Comparison of ENCODE assay signal across 9 cellular contexts in the genomic region with DNA sequence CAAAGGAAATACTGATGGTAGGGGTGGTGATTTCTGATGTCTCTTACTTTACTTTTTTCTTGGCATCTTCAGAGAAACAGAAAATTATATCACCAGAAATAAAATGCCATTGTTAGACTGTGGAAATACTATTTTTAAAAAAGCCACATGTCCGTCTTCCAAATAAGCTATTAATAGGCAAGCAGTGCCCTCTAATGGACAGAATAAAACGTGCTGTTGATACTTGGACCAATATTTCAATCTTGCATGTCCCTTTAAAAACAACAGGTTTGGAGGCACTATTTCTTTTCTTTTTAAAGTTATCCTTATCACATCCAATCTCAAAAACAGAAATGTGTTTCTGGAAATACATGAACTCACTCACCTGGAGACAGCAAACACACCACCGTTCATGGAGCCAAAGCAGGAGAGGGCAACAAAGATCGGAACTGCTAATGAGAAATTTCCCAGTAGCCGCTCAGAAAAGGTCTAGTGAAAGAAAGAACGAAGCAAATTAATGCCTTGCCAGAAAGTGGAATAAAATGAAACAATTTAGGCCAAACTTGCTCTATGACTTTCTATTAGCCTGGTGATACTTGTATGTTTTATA. TPM values are rescaled to one million over a fixed set of nuclear protein-coding genes. Genes with fewer than 3 reads are reported as not detected.
DNase-seq lines count a peak whose midpoint lies in the region; ATAC-seq, FAIRE-seq and TF ChIP-seq lines count a peak whose summit lies in the region.
"Had no signal": no experiment of that assay in that cellular context is flagged by ENCODE, and none has a peak within 500 bp of the region (broad histone marks: within the 10 kb centered on the region; RNA-seq: fewer than 3 reads in every experiment).

No MANE protein-coding gene starts in this region.

- WGBS in A549 (ENCODE audit: missing lambda C conversion rate), result 59% methylated on average over 6 of the region's 6 CpGs

- H3K9me3 ChIP-seq in A549 (no peaks in the 10 kb centered on the region), parathyroid adenoma (ENCODE audit: control insufficient read depth, low read length) (no peaks in the 10 kb centered on the region)

- peaks cover 7% of the 10 kb centered on the region for H3K36me3 Mint-ChIP-seq in T-helper 2 cell treated with Interferon-gamma antibody and Interleukin-4, amounts not matched to agents 5 μg/mL and 100 μg/mL, for 36 hours (ENCODE audit: low read depth)

- H3K4me3 ChIP-seq in A549 (no peak overlapping the region), parathyroid adenoma (ENCODE audit: low read depth, low read length) (no peak overlapping the region)

- no peak overlapping the region for H3K4me3 Mint-ChIP-seq in T-helper 2 cell treated with Interferon-gamma antibody and Interleukin-4, amounts not matched to agents 5 μg/mL and 100 μg/mL, for 36 hours

- TF ChIP-seq POLR2A in A549 (IDR thresholded peaks at IDR 0.05; ENCODE audit: low read length) (no peak), GM12892 (IDR thresholded peaks at IDR 0.05; ENCODE audit: low read depth, low read length) (no peak)

- H3K4me1 ChIP-seq in A549 (peaks cover 75% of the 10 kb centered on the region; the same call in 2 of the 3 replicates), parathyroid adenoma (no peaks in the 10 kb centered on the region)

- TF ChIP-seq RAD21 in A549 (conservative IDR thresholded peaks at IDR 0.05 in 1 of 2, IDR thresholded peaks at IDR 0.05 in 1 of 2), result peak; percentile 24 to 26; a peak in 2 of 5 replicates

- ATAC-seq in A549 (peak in 1 of 2 experiments; percentile 17; a peak in 1 of 6 replicates), HG03439 (IDR thresholded peaks at IDR 0.05; ENCODE audit: unreplicated experiment) (peak; percentile 47)

- no peak overlapping the region for H3K4me2 ChIP-seq in A549
- peak overlapping the region; percentile 39 for H3K4me2 ChIP-seq in parathyroid adenoma (ENCODE audit: low read length)

- no peaks in the 10 kb centered on the region for H3K27me3 ChIP-seq in parathyroid adenoma (ENCODE audit: control insufficient read depth, insufficient read depth, low read length)

- H3K27ac ChIP-seq in A549 (no peak overlapping the region), parathyroid adenoma (no peak overlapping the region)
- H3K27ac ChIP-seq: epithelial cell of prostate had no signal

- H3K27me3 Mint-ChIP-seq in T-helper 2 cell treated with Interferon-gamma antibody and Interleukin-4, amounts not matched to agents 5 μg/mL and 100 μg/mL, for 36 hours (ENCODE audit: low read depth), result no peaks in the 10 kb centered on the region

- TF ChIP-seq CTCF in A549 (IDR thresholded peaks at IDR 0.05) (peak; percentile 51), parathyroid adenoma (IDR thresholded peaks at IDR 0.05) (peak; percentile 46)

- TF ChIP-seq EP300 in A549 (IDR thresholded peaks at IDR 0.05), result no peak

- H3K9me3 Mint-ChIP-seq in T-helper 2 cell treated with Interferon-gamma antibody and Interleukin-4, amounts not matched to agents 5 μg/mL and 100 μg/mL, for 36 hours, result no peaks in the 10 kb centered on the region

- DNase-seq in A549 (ENCODE audit: low read depth in 1 of 2, low spot score in 1 of 2) (peak; percentile 10 to 40), GM12892 (ENCODE audit: insufficient read length) (no peak), RKO (ENCODE audit: low spot score) (peak; percentile 63), fibroblast of gingiva (ENCODE audit: low read depth) (peak; percentile 60), DMS79 (lab: John Stamatoyannopoulos, UW) (no peak)
- DNase-seq in T-helper 2 cell treated with Interferon-gamma antibody and Interleukin-4, amounts not matched to agents 5 μg/mL and 100 μg/mL, for 36 hours (ENCODE audit: low spot score), result no peak

- FAIRE-seq in A549 (lab: Jason Lieb, UNC), result no peak
- peak; percentile 64 for FAIRE-seq in GM12892 (lab: Jason Lieb, UNC)

- H3K27ac Mint-ChIP-seq in T-helper 2 cell treated with Interferon-gamma antibody and Interleukin-4, amounts not matched to agents 5 μg/mL and 100 μg/mL, for 36 hours, result no peak overlapping the region

- H2AFZ ChIP-seq in parathyroid adenoma, result no peak overlapping the region

- no peaks in the 10 kb centered on the region for H3K4me1 Mint-ChIP-seq in T-helper 2 cell treated with Interferon-gamma antibody and Interleukin-4, amounts not matched to agents 5 μg/mL and 100 μg/mL, for 36 hours (ENCODE audit: low read depth)

- no peaks in the 10 kb centered on the region for H3K36me3 ChIP-seq in parathyroid adenoma (ENCODE audit: control insufficient read depth, insufficient read depth, low read length)

- no peak overlapping the region for H3K9ac ChIP-seq in parathyroid adenoma

- POLR2A ChIA-PET in A549 (lab: Yijun Ruan, JAX), result no interaction called here

- no peaks in the 10 kb centered on the region for H3K79me2 ChIP-seq in parathyroid adenoma

- CTCF ChIA-PET in A549 (lab: Yijun Ruan, JAX), result interaction anchor here (1.4 to 1.5 kb wide), 2 partner anchors 363 to 498 kb away, joined by 4 read pairs; no protein-coding TSS in a partner anchor

TF ChIP-seq in A549, 52 proteins besides CTCF, POLR2A, EP300 and RAD21:
- TF ChIP-seq RCOR1 (IDR thresholded peaks at IDR 0.05; ENCODE audit: low read depth, low read length) (no peak), HOXA7 (CRISPR knock-in tag; IDR thresholded peaks at IDR 0.05) (no peak), CBX8 (IDR thresholded peaks at IDR 0.05) (no peak), PHF8 (IDR thresholded peaks at IDR 0.05; ENCODE audit: borderline replicate concordance, low read depth) (no peak), MYC (IDR thresholded peaks at IDR 0.05; ENCODE audit: borderline replicate concordance, low read length) (no peak)
- TF ChIP-seq, protein P1, sequence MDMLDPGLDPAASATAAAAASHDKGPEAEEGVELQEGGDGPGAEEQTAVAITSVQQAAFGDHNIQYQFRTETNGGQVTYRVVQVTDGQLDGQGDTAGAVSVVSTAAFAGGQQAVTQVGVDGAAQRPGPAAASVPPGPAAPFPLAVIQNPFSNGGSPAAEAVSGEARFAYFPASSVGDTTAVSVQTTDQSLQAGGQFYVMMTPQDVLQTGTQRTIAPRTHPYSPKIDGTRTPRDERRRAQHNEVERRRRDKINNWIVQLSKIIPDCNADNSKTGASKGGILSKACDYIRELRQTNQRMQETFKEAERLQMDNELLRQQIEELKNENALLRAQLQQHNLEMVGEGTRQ (IDR thresholded peaks at IDR 0.05), result no peak

RNA-seq across cellular contexts. Expression of gene SLC7A11, which starts 59.2 kb away (rescaled TPM):
- polyA plus RNA-seq in A549 (2011; rRNA removed), result 125 and 161 TPM in 2 replicates
- polyA plus RNA-seq in A549 (2012; cell fraction: cytosol; rRNA removed), result 16.0 and 18.3 TPM in 2 replicates
- 15.2 and 26.8 TPM in 2 replicates for polyA plus RNA-seq in A549 (2012; cell fraction: nucleus; rRNA removed)
- polyA plus RNA-seq in A549 (2017; fragmentation: RNase III; extraction: RNeasy Plus Mini Kit Qiagen cat#74134 plus additional on column Dnase treatment), result 52.0 to 53.9 TPM (median 52.4 TPM) in 3 replicates
- polyA minus RNA-seq in A549 (2011; rRNA and poly(A)+ RNA removed), result 201 and 266 TPM in 2 replicates
- polyA plus RNA-seq in GM12892 (2012; ENCODE audit: missing spikeins), result 1.5 TPM

Comparison
In these comparisons a context has a peak if more than half of its experiments do, and no peak if none do; other contexts are left out.
1. DNase-seq: peak in A549 (2 of 2), RKO (single experiment) and fibroblast of gingiva (single experiment); none in GM12892 (single experiment), T-helper 2 cell treated with Interferon-gamma antibody and Interleukin-4, amounts not matched to agents 5 μg/mL and 100 μg/mL, for 36 hours (single experiment) and DMS79 (single experiment).